ENCODE assay signal across 1 cellular context in the genomic region with DNA sequence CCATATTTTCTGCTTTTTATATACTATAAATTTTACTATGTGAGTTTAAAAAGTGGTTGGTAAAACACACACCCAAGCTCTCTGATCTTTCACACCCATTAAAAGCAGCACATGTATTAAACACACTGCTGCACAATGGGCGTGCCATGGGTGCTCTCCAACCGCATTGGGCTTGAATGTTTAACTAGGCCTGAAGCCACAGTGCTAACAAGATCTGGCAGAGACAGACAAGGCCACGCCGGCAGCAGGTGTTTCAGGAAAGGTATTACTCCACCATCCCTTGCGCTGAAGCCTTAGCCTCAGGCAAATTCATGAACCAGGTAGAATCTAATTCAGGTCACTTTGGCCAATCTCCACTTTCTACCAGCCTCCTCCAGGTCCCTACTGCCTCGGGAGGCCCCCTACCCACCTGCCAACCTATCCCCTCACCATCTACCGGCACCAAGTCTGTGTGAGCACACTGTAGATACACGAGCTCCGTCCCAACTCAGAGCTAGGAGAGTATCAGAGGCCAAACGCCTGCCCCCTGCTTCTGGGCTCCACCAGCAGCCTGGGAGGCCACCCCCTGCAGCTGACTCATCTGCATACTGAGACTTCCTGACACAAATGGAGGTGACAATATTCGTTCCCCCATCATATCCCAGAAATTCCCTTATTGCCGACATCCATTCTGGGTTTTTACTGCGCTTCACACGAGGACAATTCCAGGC.
TF ChIP-seq lines count a peak whose summit lies in the region.

No MANE protein-coding gene starts in this region.

TF ChIP-seq in HepG2, 621 proteins besides CTCF, POLR2A, EP300 and RAD21 (continued from another document and continues in another):
- TF ChIP-seq PATZ1 (CRISPR knock-in tag; IDR thresholded peaks at IDR 0.05): no peak
- no peak for TF ChIP-seq NR3C1 (CRISPR knock-in tag; IDR thresholded peaks at IDR 0.05)
- TF ChIP-seq ZSCAN5A (CRISPR knock-in tag; IDR thresholded peaks at IDR 0.05; ENCODE audit: borderline replicate concordance): no peak
- no peak for TF ChIP-seq NRL (CRISPR knock-in tag; IDR thresholded peaks at IDR 0.05; ENCODE audit: borderline replicate concordance)
- TF ChIP-seq ZNF282 (IDR thresholded peaks at IDR 0.05; ENCODE audit: partially characterized antibody): no peak
- TF ChIP-seq SPEN (CRISPR knock-in tag; IDR thresholded peaks at IDR 0.05; ENCODE audit: low read depth): peak; percentile 64; the same call in 1 of the 2 replicates
- no peak for TF ChIP-seq ZNF513 (CRISPR knock-in tag; conservative IDR thresholded peaks at IDR 0.05)
- TF ChIP-seq ZNF674 (CRISPR knock-in tag; IDR thresholded peaks at IDR 0.05; ENCODE audit: low read depth): no peak
- TF ChIP-seq, protein P1, sequence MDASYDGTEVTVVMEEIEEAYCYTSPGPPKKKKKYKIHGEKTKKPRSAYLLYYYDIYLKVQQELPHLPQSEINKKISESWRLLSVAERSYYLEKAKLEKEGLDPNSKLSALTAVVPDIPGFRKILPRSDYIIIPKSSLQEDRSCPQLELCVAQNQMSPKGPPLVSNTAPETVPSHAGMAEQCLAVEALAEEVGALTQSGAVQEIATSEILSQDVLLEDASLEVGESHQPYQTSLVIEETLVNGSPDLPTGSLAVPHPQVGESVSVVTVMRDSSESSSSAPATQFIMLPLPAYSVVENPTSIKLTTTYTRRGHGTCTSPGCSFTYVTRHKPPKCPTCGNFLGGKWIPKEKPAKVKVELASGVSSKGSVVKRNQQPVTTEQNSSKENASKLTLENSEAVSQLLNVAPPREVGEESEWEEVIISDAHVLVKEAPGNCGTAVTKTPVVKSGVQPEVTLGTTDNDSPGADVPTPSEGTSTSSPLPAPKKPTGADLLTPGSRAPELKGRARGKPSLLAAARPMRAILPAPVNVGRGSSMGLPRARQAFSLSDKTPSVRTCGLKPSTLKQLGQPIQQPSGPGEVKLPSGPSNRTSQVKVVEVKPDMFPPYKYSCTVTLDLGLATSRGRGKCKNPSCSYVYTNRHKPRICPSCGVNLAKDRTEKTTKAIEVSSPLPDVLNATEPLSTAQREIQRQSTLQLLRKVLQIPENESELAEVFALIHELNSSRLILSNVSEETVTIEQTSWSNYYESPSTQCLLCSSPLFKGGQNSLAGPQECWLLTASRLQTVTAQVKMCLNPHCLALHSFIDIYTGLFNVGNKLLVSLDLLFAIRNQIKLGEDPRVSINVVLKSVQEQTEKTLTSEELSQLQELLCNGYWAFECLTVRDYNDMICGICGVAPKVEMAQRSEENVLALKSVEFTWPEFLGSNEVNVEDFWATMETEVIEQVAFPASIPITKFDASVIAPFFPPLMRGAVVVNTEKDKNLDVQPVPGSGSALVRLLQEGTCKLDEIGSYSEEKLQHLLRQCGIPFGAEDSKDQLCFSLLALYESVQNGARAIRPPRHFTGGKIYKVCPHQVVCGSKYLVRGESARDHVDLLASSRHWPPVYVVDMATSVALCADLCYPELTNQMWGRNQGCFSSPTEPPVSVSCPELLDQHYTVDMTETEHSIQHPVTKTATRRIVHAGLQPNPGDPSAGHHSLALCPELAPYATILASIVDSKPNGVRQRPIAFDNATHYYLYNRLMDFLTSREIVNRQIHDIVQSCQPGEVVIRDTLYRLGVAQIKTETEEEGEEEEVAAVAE (CRISPR knock-in tag; IDR thresholded peaks at IDR 0.05; ENCODE audit: borderline replicate concordance): no peak
- TF ChIP-seq ZGPAT (CRISPR knock-in tag; IDR thresholded peaks at IDR 0.05): peak; percentile 36; the same call in 1 of the 2 replicates
- TF ChIP-seq MAFG (CRISPR knock-in tag; IDR thresholded peaks at IDR 0.05): no peak
- no peak for TF ChIP-seq ZNF280B (CRISPR knock-in tag; IDR thresholded peaks at IDR 0.05; ENCODE audit: borderline replicate concordance)
- TF ChIP-seq HMG20A (CRISPR knock-in tag; IDR thresholded peaks at IDR 0.05; ENCODE audit: borderline replicate concordance): peak; percentile 12; the same call in 1 of the 2 replicates
- TF ChIP-seq ZNF605 (CRISPR knock-in tag; IDR thresholded peaks at IDR 0.05): peak; percentile 51; the same call in 1 of the 2 replicates
- no peak for TF ChIP-seq DZIP1 (CRISPR knock-in tag; IDR thresholded peaks at IDR 0.05)
- TF ChIP-seq PLRG1 (conservative IDR thresholded peaks at IDR 0.05): no peak
- peak; percentile 88 for TF ChIP-seq ZFY (CRISPR knock-in tag; IDR thresholded peaks at IDR 0.05)
- no peak for TF ChIP-seq ATRX (CRISPR knock-in tag; IDR thresholded peaks at IDR 0.05; ENCODE audit: borderline replicate concordance)
- peak; percentile 70; the same call in 1 of the 2 replicates for TF ChIP-seq ZNF788 (CRISPR knock-in tag; IDR thresholded peaks at IDR 0.05; ENCODE audit: borderline replicate concordance)
- no peak for TF ChIP-seq ZNF512 (CRISPR knock-in tag; IDR thresholded peaks at IDR 0.05)
- no peak for TF ChIP-seq ZNF296 (CRISPR knock-in tag; conservative IDR thresholded peaks at IDR 0.05)
- TF ChIP-seq ZNF670 (CRISPR knock-in tag; IDR thresholded peaks at IDR 0.05; ENCODE audit: borderline replicate concordance): no peak
- no peak for TF ChIP-seq ARID3A (IDR thresholded peaks at IDR 0.05; ENCODE audit: low read depth, low read length)
- TF ChIP-seq PPARG (CRISPR knock-in tag; conservative IDR thresholded peaks at IDR 0.05): no peak
- peak; percentile 73; the same call in 1 of the 2 replicates for TF ChIP-seq TFDP1 (CRISPR knock-in tag; IDR thresholded peaks at IDR 0.05; ENCODE audit: borderline replicate concordance)
- no peak for TF ChIP-seq ISL2 (CRISPR knock-in tag; IDR thresholded peaks at IDR 0.05)
- no peak for TF ChIP-seq KDM5A (IDR thresholded peaks at IDR 0.05; ENCODE audit: borderline replicate concordance, low read length)
